Comparison of ENCODE assay signal across 10 cellular contexts in the genomic region with DNA sequence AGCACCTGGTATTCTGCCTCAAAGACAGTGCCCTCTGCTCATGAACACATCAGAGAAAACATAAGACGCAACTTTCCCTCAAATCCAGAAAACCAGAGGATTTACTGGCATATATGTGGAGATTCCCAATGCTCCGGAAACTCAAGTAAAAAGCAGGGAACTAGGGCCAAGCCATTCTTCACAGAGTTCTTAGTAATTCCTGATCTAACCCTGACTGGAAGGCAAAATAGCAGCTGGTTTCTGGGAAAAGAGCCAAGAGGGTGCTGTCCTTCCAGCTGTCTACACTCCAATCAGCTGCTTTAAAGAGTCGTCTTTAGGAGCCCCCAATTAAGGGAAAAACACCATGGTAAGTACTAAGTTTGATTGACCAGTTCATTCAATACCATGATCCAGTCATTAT. TPM values are rescaled to one million over a fixed set of nuclear protein-coding genes. Genes with fewer than 3 reads are reported as not detected.
DNase-seq lines count a peak whose midpoint lies in the region; ATAC-seq and TF ChIP-seq lines count a peak whose summit lies in the region.
"Had no signal": no experiment of that assay in that cellular context is flagged by ENCODE, and none has a peak within 500 bp of the region (broad histone marks: within the 10 kb centered on the region; RNA-seq: fewer than 3 reads in every experiment).

No MANE protein-coding gene starts in this region.

- H4K20me1 ChIP-seq in MM.1S (ENCODE audit: insufficient read depth, low read length) = no peaks in the 10 kb centered on the region

- H3K4me3 ChIP-seq in choroid plexus epithelial cell (ENCODE audit: low read depth, low read length) (no peak overlapping the region), MM.1S (ENCODE audit: low read length) (no peak overlapping the region)

- DNase-seq in AG08395 (ENCODE audit: low spot score) (peak; percentile 15), NCI-H2029 (lab: John Stamatoyannopoulos, UW) (peak; percentile 52), choroid plexus epithelial cell (ENCODE audit: low read depth) (peak; percentile 77), lung microvascular endothelial cell (ENCODE audit: low read depth in 2 of 2) (peak; percentile 59 to 90), OCI-M2 (lab: John Stamatoyannopoulos, UW; ENCODE audit: unreplicated experiment) (no peak), MM.1S (no peak)
- no peak for DNase-seq in natural killer cell treated with Interleukin-12 subunit alpha and Interleukin-12 subunit beta and Interleukin-15 and Interleukin-18, amount 100 ng/mL, for 72 hours (ENCODE audit: low spot score)
- DNase-seq: activated naive CD8-positive, alpha-beta T cell treated with anti-CD3 and anti-CD28 coated beads for 36 hours had no signal

- no peak overlapping the region for H3K27ac Mint-ChIP-seq in natural killer cell treated with Interleukin-12 subunit alpha and Interleukin-12 subunit beta and Interleukin-15 and Interleukin-18, amount 100 ng/mL, for 72 hours
- H3K27ac Mint-ChIP-seq: activated naive CD8-positive, alpha-beta T cell treated with anti-CD3 and anti-CD28 coated beads for 36 hours had no signal

- no peaks in the 10 kb centered on the region for H3K27me3 ChIP-seq in MM.1S (replicated peaks; ENCODE audit: insufficient read depth, low read length)

- H3K9me3 ChIP-seq in MM.1S (replicated peaks; ENCODE audit: insufficient read depth, low read length) = no peaks in the 10 kb centered on the region

- H2AFZ ChIP-seq in MM.1S (ENCODE audit: low read length) = no peak overlapping the region

- H3K4me1 ChIP-seq in MM.1S (ENCODE audit: low read length) = no peaks in the 10 kb centered on the region

- H3F3A ChIP-seq in MM.1S (ENCODE audit: insufficient read depth, low read length) = no peaks in the 10 kb centered on the region

- no peaks in the 10 kb centered on the region for H3K9me3 Mint-ChIP-seq in natural killer cell treated with Interleukin-12 subunit alpha and Interleukin-12 subunit beta and Interleukin-15 and Interleukin-18, amount 100 ng/mL, for 72 hours
- H3K9me3 Mint-ChIP-seq: activated naive CD8-positive, alpha-beta T cell treated with anti-CD3 and anti-CD28 coated beads for 36 hours had no signal

- no peaks in the 10 kb centered on the region for H3K79me2 ChIP-seq in MM.1S (ENCODE audit: low read length)

- no peak overlapping the region for H3K4me2 ChIP-seq in MM.1S (ENCODE audit: low read depth, low read length)

- no peak overlapping the region for H3K4me3 Mint-ChIP-seq in natural killer cell treated with Interleukin-12 subunit alpha and Interleukin-12 subunit beta and Interleukin-15 and Interleukin-18, amount 100 ng/mL, for 72 hours
- H3K4me3 Mint-ChIP-seq: activated naive CD8-positive, alpha-beta T cell treated with anti-CD3 and anti-CD28 coated beads for 36 hours; CD14-positive monocyte had no signal

- peaks cover 20 to 41% of the 10 kb centered on the region in 2 donors for H3K27me3 Mint-ChIP-seq in natural killer cell treated with Interleukin-12 subunit alpha and Interleukin-12 subunit beta and Interleukin-15 and Interleukin-18, amount 100 ng/mL, for 72 hours
- H3K27me3 Mint-ChIP-seq: activated naive CD8-positive, alpha-beta T cell treated with anti-CD3 and anti-CD28 coated beads for 36 hours had no signal

- H3K9ac ChIP-seq in MM.1S (ENCODE audit: low read length) = no peak overlapping the region

- H3K36me3 ChIP-seq in MM.1S (replicated peaks; ENCODE audit: insufficient read depth, low read length) = no peaks in the 10 kb centered on the region

- H3K4me1 Mint-ChIP-seq in natural killer cell treated with Interleukin-12 subunit alpha and Interleukin-12 subunit beta and Interleukin-15 and Interleukin-18, amount 100 ng/mL, for 72 hours (ENCODE audit: low read depth in 2 of 2) = no peaks in the 10 kb centered on the region
- H3K4me1 Mint-ChIP-seq: CD14-positive monocyte had no signal

- H3K36me3 Mint-ChIP-seq in natural killer cell treated with Interleukin-12 subunit alpha and Interleukin-12 subunit beta and Interleukin-15 and Interleukin-18, amount 100 ng/mL, for 72 hours = no peaks in the 10 kb centered on the region
- H3K36me3 Mint-ChIP-seq: activated naive CD8-positive, alpha-beta T cell treated with anti-CD3 and anti-CD28 coated beads for 36 hours; CD14-positive monocyte had no signal

- H3K27ac ChIP-seq in MM.1S (ENCODE audit: low read length) = no peak overlapping the region

- TF ChIP-seq CTCF in choroid plexus epithelial cell (conservative IDR thresholded peaks at IDR 0.05; ENCODE audit: low read depth, low read length) = no peak
- no peak for TF ChIP-seq CTCF in MM.1S (IDR thresholded peaks at IDR 0.05; ENCODE audit: low read length)

- H3K9me2 ChIP-seq in MM.1S (replicated peaks; ENCODE audit: insufficient read depth, low read length) = no peaks in the 10 kb centered on the region

- ATAC-seq in GM19395 (IDR thresholded peaks at IDR 0.05; ENCODE audit: unreplicated experiment) = no peak
- ATAC-seq in natural killer cell treated with Interleukin-12 subunit alpha and Interleukin-12 subunit beta and Interleukin-15 and Interleukin-18, amount 100 ng/mL, for 72 hours = no peak

RNA-seq across cellular contexts. Expression of a gene that starts 49.6 kb away (rescaled TPM):
- total RNA-seq in lung microvascular endothelial cell = 12.6 and 70.2 TPM in 2 replicates
- under 1 TPM in 1 of 2 donors, not detected in 1; 0.45 TPM for total RNA-seq in natural killer cell treated with Interleukin-12 subunit alpha and Interleukin-12 subunit beta and Interleukin-15 and Interleukin-18, amount 100 ng/mL, for 72 hours
- total RNA-seq: activated naive CD8-positive, alpha-beta T cell treated with anti-CD3 and anti-CD28 coated beads for 36 hours had no signal

Comparison
In these comparisons a context has a peak if more than half of its experiments do, and no peak if none do; other contexts are left out.
1. DNase-seq: peak in AG08395 (single experiment), NCI-H2029 (single experiment), choroid plexus epithelial cell (single experiment) and lung microvascular endothelial cell (2 of 2); none in natural killer cell treated with Interleukin-12 subunit alpha and Interleukin-12 subunit beta and Interleukin-15 and Interleukin-18, amount 100 ng/mL, for 72 hours (single experiment), OCI-M2 (single experiment) and MM.1S (single experiment).